In genomic region chr6:158645064-158646022, GRCh38 we compare ENCODE assay signal across 8 cellular contexts. TPM values are rescaled to one million over a fixed set of nuclear protein-coding genes. Genes with fewer than 3 reads are reported as not detected.
DNase-seq lines count a peak whose midpoint lies in the region; ATAC-seq and TF ChIP-seq lines count a peak whose summit lies in the region.

No MANE protein-coding gene starts in this region.

- H3K36me3 ChIP-seq in heart right ventricle (peaks cover 0 to 19% (median 0%) of the 10 kb centered on the region in 9 donors), stomach (peaks cover 0 to 6% (median 0%) of the 10 kb centered on the region in 4 donors)

- no peak for ATAC-seq in heart right ventricle
- ATAC-seq in left cardiac atrium = no peak
- ATAC-seq in GM19324 (IDR thresholded peaks at IDR 0.05; ENCODE audit: low FRiP score, unreplicated experiment) = no peak

- intact Hi-C loops in heart right ventricle (cut with DNase I) = no loop called here
- intact Hi-C loops in left cardiac atrium (cut with DNase I) = no loop called here
- intact Hi-C loops in activated T-helper 2 cell treated with anti-CD3 and anti-CD28 coated beads, Interferon-gamma antibody, Interleukin-2, Interleukin-4, amounts not matched to agents 10 μg/mL and 5 μg/mL and 100 μg/mL, durations not matched to agents 14 hours and 24 hours and 36 hours (cut with micrococcal nuclease) = loop anchor here (1.0 to 10.0 kb wide), 10 partner anchors 8 to 1183 kb away; partner anchors contain the start of genes EZR, SYNJ2, TAGAP and TMEM181
- intact Hi-C loops in stomach (cut with DNase I; ENCODE audit: low total_unique reads) = no loop called here

- H3K9me3 ChIP-seq in heart right ventricle = no peaks in the 10 kb centered on the region
- H3K9me3 ChIP-seq in stomach = no peaks in the 10 kb centered on the region

- H3K4me1 ChIP-seq in heart right ventricle (peaks cover 6 to 72% (median 38%) of the 10 kb centered on the region in 9 donors), stomach (peaks cover 29 to 61% (median 38%) of the 10 kb centered on the region in 4 donors)

- peaks cover 38% of the 10 kb centered on the region for H3K36me3 Mint-ChIP-seq in activated T-helper 2 cell treated with anti-CD3 and anti-CD28 coated beads, Interferon-gamma antibody, Interleukin-2, Interleukin-4, amounts not matched to agents 10 μg/mL and 5 μg/mL and 100 μg/mL, durations not matched to agents 14 hours and 24 hours and 36 hours (ENCODE audit: low read depth)
- peaks cover 5 to 12% (median 5%) of the 10 kb centered on the region in 3 donors for H3K36me3 Mint-ChIP-seq in immature natural killer cell

- WGBS in heart right ventricle, 2 donors = 29 to 30% methylated on average over 21 of the region's 21 CpGs
- 24 to 27% (median 25%) methylated on average over 21 of the region's 21 CpGs for WGBS in stomach, 5 donors

- H3K4me1 Mint-ChIP-seq in activated T-helper 2 cell treated with anti-CD3 and anti-CD28 coated beads, Interferon-gamma antibody, Interleukin-2, Interleukin-4, amounts not matched to agents 10 μg/mL and 5 μg/mL and 100 μg/mL, durations not matched to agents 14 hours and 24 hours and 36 hours (ENCODE audit: low read depth) = peaks cover 68% of the 10 kb centered on the region
- H3K4me1 Mint-ChIP-seq in immature natural killer cell = peaks cover 72 to 76% of the 10 kb centered on the region in 2 donors

- peak overlapping the region; percentile 97 for H3K27ac Mint-ChIP-seq in activated T-helper 2 cell treated with anti-CD3 and anti-CD28 coated beads, Interferon-gamma antibody, Interleukin-2, Interleukin-4, amounts not matched to agents 10 μg/mL and 5 μg/mL and 100 μg/mL, durations not matched to agents 14 hours and 24 hours and 36 hours
- H3K27ac Mint-ChIP-seq in immature natural killer cell = peak overlapping the region; percentile 92 to 98 (median 96)

- H3K27me3 ChIP-seq in heart right ventricle (no peaks in the 10 kb centered on the region), stomach (no peaks in the 10 kb centered on the region)

- no peak for TF ChIP-seq EP300 in stomach (IDR thresholded peaks at IDR 0.05)

- DNase-seq in heart right ventricle (no peak), left cardiac atrium (no peak), immature natural killer cell (no peak), stomach (peak; percentile 14), NCI-H748 (lab: John Stamatoyannopoulos, UW; ENCODE audit: unreplicated experiment) (no peak), iPS-NIHi7 (ENCODE audit: extremely low spot score) (no peak)
- peak; percentile 48 for DNase-seq in activated T-helper 2 cell treated with anti-CD3 and anti-CD28 coated beads, Interferon-gamma antibody, Interleukin-2, Interleukin-4, amounts not matched to agents 10 μg/mL and 5 μg/mL and 100 μg/mL, durations not matched to agents 14 hours and 24 hours and 36 hours (ENCODE audit: low spot score)

- TF ChIP-seq POLR2A in stomach (IDR thresholded peaks at IDR 0.05) = no peak

- H3K27me3 Mint-ChIP-seq in activated T-helper 2 cell treated with anti-CD3 and anti-CD28 coated beads, Interferon-gamma antibody, Interleukin-2, Interleukin-4, amounts not matched to agents 10 μg/mL and 5 μg/mL and 100 μg/mL, durations not matched to agents 14 hours and 24 hours and 36 hours (ENCODE audit: low read depth) = no peaks in the 10 kb centered on the region
- H3K27me3 Mint-ChIP-seq in immature natural killer cell (ENCODE audit: low read depth in 3 of 3) = peaks cover 13 to 37% (median 28%) of the 10 kb centered on the region in 3 donors

- H3K4me3 Mint-ChIP-seq in activated T-helper 2 cell treated with anti-CD3 and anti-CD28 coated beads, Interferon-gamma antibody, Interleukin-2, Interleukin-4, amounts not matched to agents 10 μg/mL and 5 μg/mL and 100 μg/mL, durations not matched to agents 14 hours and 24 hours and 36 hours (ENCODE audit: low read depth) = peak overlapping the region; percentile 88
- peak overlapping the region; percentile 91 to 98 (median 93) for H3K4me3 Mint-ChIP-seq in immature natural killer cell

- TF ChIP-seq CTCF in heart right ventricle (IDR thresholded peaks at IDR 0.05) (no peak), stomach (IDR thresholded peaks at IDR 0.05) (no peak)

- H3K4me3 ChIP-seq in heart right ventricle (peak overlapping the region; percentile 75 to 99 (median 92)), stomach (peak overlapping the region; percentile 81 to 98 (median 90))

- no peaks in the 10 kb centered on the region for H3K9me3 Mint-ChIP-seq in activated T-helper 2 cell treated with anti-CD3 and anti-CD28 coated beads, Interferon-gamma antibody, Interleukin-2, Interleukin-4, amounts not matched to agents 10 μg/mL and 5 μg/mL and 100 μg/mL, durations not matched to agents 14 hours and 24 hours and 36 hours
- no peaks in the 10 kb centered on the region for H3K9me3 Mint-ChIP-seq in immature natural killer cell

- H3K27ac ChIP-seq in heart right ventricle (peak overlapping the region; percentile 79 to 100 (median 98)), stomach (peak overlapping the region; percentile 98 to 100 (median 99))

RNA-seq across cellular contexts. Expression of gene DYNLT1, which starts 0.8 kb away (rescaled TPM):
- total RNA-seq in heart right ventricle (100 to 1,000 TPM; 110 to 173 (median 122) TPM), left cardiac atrium (10 to 100 TPM; 73.6 to 90.6 TPM), stomach (100 to 1,000 TPM in 3 of 5 donors, 10 to 100 TPM in 1, 1 to 10 TPM in 1; 5.8 to 294 (median 102) TPM)
- polyA plus RNA-seq in heart right ventricle (100 to 1,000 TPM; 106 to 211 TPM), immature natural killer cell (100 to 1,000 TPM in 2 of 3 donors, 10 to 100 TPM in 1; 94.2 to 141 (median 119) TPM), stomach (100 to 1,000 TPM; 183 to 208 (median 196) TPM)
- total RNA-seq in activated T-helper 2 cell treated with anti-CD3 and anti-CD28 coated beads, Interferon-gamma antibody, Interleukin-2, Interleukin-4, amounts not matched to agents 10 μg/mL and 5 μg/mL and 100 μg/mL, durations not matched to agents 14 hours and 24 hours and 36 hours = 94.4 and 108 TPM in 2 replicates

RNA-seq across cellular contexts. Expression of gene SYTL3, which starts 4.5 kb away (rescaled TPM):
- total RNA-seq in heart right ventricle (10 to 100 TPM in 3 of 10 donors, 1 to 10 TPM in 7; 3.6 to 11.9 (median 8.0) TPM), left cardiac atrium (1 to 10 TPM; 3.7 to 4.4 TPM), stomach (10 to 100 TPM in 1 of 5 donors, 1 to 10 TPM in 4; 3.1 to 14.6 (median 8.1) TPM)
- polyA plus RNA-seq in heart right ventricle (1 to 10 TPM; 8.0 to 8.4 TPM), immature natural killer cell (10 to 100 TPM; 45.4 to 56.5 (median 52.0) TPM), stomach (1 to 10 TPM; 3.4 to 5.2 (median 3.9) TPM)
- 232 and 242 TPM in 2 replicates for total RNA-seq in activated T-helper 2 cell treated with anti-CD3 and anti-CD28 coated beads, Interferon-gamma antibody, Interleukin-2, Interleukin-4, amounts not matched to agents 10 μg/mL and 5 μg/mL and 100 μg/mL, durations not matched to agents 14 hours and 24 hours and 36 hours

Comparison
In these comparisons a context has a peak if more than half of its experiments do, and no peak if none do; other contexts are left out.
1. DNase-seq: peak in activated T-helper 2 cell treated with anti-CD3 and anti-CD28 coated beads, Interferon-gamma antibody, Interleukin-2, Interleukin-4, amounts not matched to agents 10 μg/mL and 5 μg/mL and 100 μg/mL, durations not matched to agents 14 hours and 24 hours and 36 hours (single experiment) and stomach (single experiment); none in heart right ventricle (0 of 2), left cardiac atrium (single experiment), immature natural killer cell (0 of 3), NCI-H748 (single experiment) and iPS-NIHi7 (single experiment).
2. RNA of gene SYTL3, which starts 4.5 kb away (total RNA-seq): 232 to 242 TPM in activated T-helper 2 cell treated with anti-CD3 and anti-CD28 coated beads, Interferon-gamma antibody, Interleukin-2, Interleukin-4, amounts not matched to agents 10 μg/mL and 5 μg/mL and 100 μg/mL, durations not matched to agents 14 hours and 24 hours and 36 hours; 3.6 to 11.9 TPM in heart right ventricle, 3.1 to 14.6 TPM in stomach and 3.7 to 4.4 TPM in left cardiac atrium; every median in the first group is over 10 times any median in the second.